ENCODE assay signal across 10 cellular contexts in the genomic region with DNA sequence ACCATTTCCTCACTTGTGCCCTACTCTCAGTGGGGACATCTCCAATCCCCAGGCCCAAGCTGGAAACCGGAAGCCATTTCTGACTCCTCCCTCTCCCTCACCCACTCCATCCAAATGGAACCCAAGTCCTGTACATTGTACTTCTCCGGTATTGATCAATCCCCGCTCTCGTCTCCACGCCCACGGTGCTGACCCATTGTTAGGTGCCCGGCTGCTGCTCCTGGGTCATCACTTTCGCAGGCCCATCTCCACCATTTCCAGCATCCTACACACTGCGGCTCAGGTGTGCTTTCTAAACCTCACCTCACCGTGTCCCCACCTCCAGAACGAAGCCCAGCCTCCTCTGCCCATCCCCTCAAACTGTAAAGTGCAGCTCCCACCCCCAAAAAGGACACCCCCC. TPM values are rescaled to one million over a fixed set of nuclear protein-coding genes. Genes with fewer than 3 reads are reported as not detected.
DNase-seq lines count a peak whose midpoint lies in the region; ATAC-seq and TF ChIP-seq lines count a peak whose summit lies in the region.
"Not testable (repeated sequence)": the region's sequence is repeated elsewhere in the genome, so short reads cannot be mapped to it uniquely, and the experiment has no call there.
"Had no signal": no experiment of that assay in that cellular context is flagged by ENCODE, and none has a peak within 500 bp of the region (broad histone marks: within the 10 kb centered on the region; RNA-seq: fewer than 3 reads in every experiment).

No MANE protein-coding gene starts in this region.

- not testable (repeated sequence) for H3K4me3 Mint-ChIP-seq in Caco-2 (ENCODE audit: unreplicated experiment); activated T-helper 17 cell treated with anti-CD3 and anti-CD28 coated beads, Interleukin-2, amount 50 U/mL, for 72 hours; MCF 10A (ENCODE audit: unreplicated experiment); stimulated activated effector memory CD8-positive, alpha-beta T cell treated with anti-CD3 and anti-CD28 coated beads, Interleukin-12 subunit alpha, Interleukin-12 subunit beta, amount 100 ng/mL, for 72 hours

- CTCF ChIA-PET in Caco-2 (lab: Charles Lee); MCF 10A (lab: Yijun Ruan, JAX): not testable (repeated sequence)

- H3K36me3 ChIP-seq in Caco-2 (ENCODE audit: control insufficient read depth, insufficient read depth, low read length); left lung; upper lobe of right lung: not testable (repeated sequence)

- H3K4me1 ChIP-seq in Caco-2, left lung, upper lobe of right lung: not testable (repeated sequence)

- not testable (repeated sequence) for H3K27me3 Mint-ChIP-seq in Caco-2 (ENCODE audit: insufficient read depth, unreplicated experiment); activated T-helper 17 cell treated with anti-CD3 and anti-CD28 coated beads, Interleukin-2, amount 50 U/mL, for 72 hours; MCF 10A (ENCODE audit: insufficient read depth, unreplicated experiment)

- not testable (repeated sequence) for H3K9me3 Mint-ChIP-seq in Caco-2 (ENCODE audit: unreplicated experiment); activated T-helper 17 cell treated with anti-CD3 and anti-CD28 coated beads, Interleukin-2, amount 50 U/mL, for 72 hours; MCF 10A (ENCODE audit: unreplicated experiment); stimulated activated effector memory CD8-positive, alpha-beta T cell treated with anti-CD3 and anti-CD28 coated beads, Interleukin-12 subunit alpha, Interleukin-12 subunit beta, amount 100 ng/mL, for 72 hours

- H3K9me3 ChIP-seq in Caco-2, left lung, upper lobe of right lung: not testable (repeated sequence)

- not testable (repeated sequence) for BruUV-seq in Caco-2 (replicated peaks; lab: Mats Ljungman, UMichigan); MCF 10A (replicated peaks; lab: Mats Ljungman, UMichigan)

- DNase-seq in Caco-2; MCF 10A (ENCODE audit: unreplicated experiment); stimulated activated effector memory CD8-positive, alpha-beta T cell treated with anti-CD3 and anti-CD28 coated beads, Interleukin-12 subunit alpha, Interleukin-12 subunit beta, amount 100 ng/mL, for 72 hours (ENCODE audit: low spot score in 2 of 2): not testable (repeated sequence)
- DNase-seq in left lung (peak; percentile 9 to 54), posterior vena cava (ENCODE audit: low spot score) (peak; percentile 53), upper lobe of right lung (peak; percentile 54)

- not testable (repeated sequence) for H3K4me3 ChIP-seq in Caco-2 (ENCODE audit: low read depth, low read length); left lung; upper lobe of right lung

- intact Hi-C loops in Caco-2 (cut with micrococcal nuclease; ENCODE audit: unreplicated experiment); MCF 10A (cut with micrococcal nuclease); left lung (cut with DNase I); posterior vena cava (cut with DNase I); upper lobe of right lung (cut with DNase I): not testable (repeated sequence)

- POLR2A ChIA-PET in Caco-2 (lab: Charles Lee); MCF 10A (lab: Yijun Ruan, JAX): not testable (repeated sequence)

- H3K27ac ChIP-seq in left lung, upper lobe of right lung: not testable (repeated sequence)

- not testable (repeated sequence) for H3K27me3 ChIP-seq in Caco-2 (replicated peaks; ENCODE audit: control insufficient read depth, insufficient read depth, low read length); left lung; upper lobe of right lung

- not testable (repeated sequence) for H3K36me3 Mint-ChIP-seq in Caco-2 (ENCODE audit: insufficient read depth, unreplicated experiment); activated T-helper 17 cell treated with anti-CD3 and anti-CD28 coated beads, Interleukin-2, amount 50 U/mL, for 72 hours (ENCODE audit: low read depth); MCF 10A (ENCODE audit: insufficient read depth, unreplicated experiment); stimulated activated effector memory CD8-positive, alpha-beta T cell treated with anti-CD3 and anti-CD28 coated beads, Interleukin-12 subunit alpha, Interleukin-12 subunit beta, amount 100 ng/mL, for 72 hours

- H3K4me1 Mint-ChIP-seq in Caco-2 (ENCODE audit: low read depth, unreplicated experiment); activated T-helper 17 cell treated with anti-CD3 and anti-CD28 coated beads, Interleukin-2, amount 50 U/mL, for 72 hours; MCF 10A (ENCODE audit: insufficient read depth, unreplicated experiment); stimulated activated effector memory CD8-positive, alpha-beta T cell treated with anti-CD3 and anti-CD28 coated beads, Interleukin-12 subunit alpha, Interleukin-12 subunit beta, amount 100 ng/mL, for 72 hours: not testable (repeated sequence)

- not testable (repeated sequence) for TF ChIP-seq CTCF in Caco-2 (IDR thresholded peaks at IDR 0.05; ENCODE audit: insufficient read depth in 1 of 2, low read depth in 1 of 2, low read length in 1 of 2, severe bottlenecking in 1 of 2, unreplicated experiment in 1 of 2); MCF 10A (IDR thresholded peaks at IDR 0.05; ENCODE audit: unreplicated experiment); left lung (IDR thresholded peaks at IDR 0.05); upper lobe of right lung (IDR thresholded peaks at IDR 0.05)

- not testable (repeated sequence) for ATAC-seq in activated T-helper 17 cell treated with anti-CD3 and anti-CD28 coated beads, Interleukin-2, amount 50 U/mL, for 72 hours (replicated peaks); left lung; stimulated activated effector memory CD8-positive, alpha-beta T cell treated with anti-CD3 and anti-CD28 coated beads, Interleukin-12 subunit alpha, Interleukin-12 subunit beta, amount 100 ng/mL, for 72 hours; upper lobe of right lung

- peak overlapping the region; percentile 67 for H3K27ac Mint-ChIP-seq in Caco-2 (ENCODE audit: unreplicated experiment)
- H3K27ac Mint-ChIP-seq in activated T-helper 17 cell treated with anti-CD3 and anti-CD28 coated beads, Interleukin-2, amount 50 U/mL, for 72 hours = peak overlapping the region; percentile 60
- peak overlapping the region; percentile 39 for H3K27ac Mint-ChIP-seq in MCF 10A (ENCODE audit: low read depth, unreplicated experiment)
- H3K27ac Mint-ChIP-seq in stimulated activated effector memory CD8-positive, alpha-beta T cell treated with anti-CD3 and anti-CD28 coated beads, Interleukin-12 subunit alpha, Interleukin-12 subunit beta, amount 100 ng/mL, for 72 hours = peak overlapping the region; percentile 38

RNA-seq across cellular contexts. Expression of a gene that starts 19.0 kb away (rescaled TPM):
- total RNA-seq in Caco-2 (2022) (2.2 and 2.4 TPM in 2 replicates), MCF 10A (2022) (not detected in 2 replicates), left lung (1 to 10 TPM; 1.5 to 8.3 TPM), posterior vena cava (1 to 10 TPM; 4.6 TPM), upper lobe of right lung (2.4 TPM)
- under 1 TPM; 0.42 to 0.45 TPM for total RNA-seq in activated T-helper 17 cell treated with anti-CD3 and anti-CD28 coated beads, Interleukin-2, amount 50 U/mL, for 72 hours
- total RNA-seq: A172; B cell; CD8-positive, alpha-beta T cell had no signal
